In genomic region chr7:43905954-43906326, GRCh38 we compare ENCODE assay signal across 1 cellular context.
A peak's percentile ranks its signal among the peaks of the same experiment; 100 is the strongest.
TF ChIP-seq lines count a peak whose summit lies in the region.

No MANE protein-coding gene starts in this region.

TF ChIP-seq in HepG2, 621 proteins besides CTCF, POLR2A, EP300 and RAD21 (continued from another document):
- TF ChIP-seq RNF219 (CRISPR knock-in tag; IDR thresholded peaks at IDR 0.05), result no peak
- no peak for TF ChIP-seq IRX3 (CRISPR knock-in tag; IDR thresholded peaks at IDR 0.05; ENCODE audit: borderline replicate concordance, low read depth)
- no peak for TF ChIP-seq MZF1 (CRISPR knock-in tag; IDR thresholded peaks at IDR 0.05; ENCODE audit: borderline replicate concordance)
- 0 out of 2 replicates have a peak, but pooled peaks have one; percentile 40 for TF ChIP-seq PBX3 (CRISPR knock-in tag; IDR thresholded peaks at IDR 0.05; ENCODE audit: borderline replicate concordance)
- TF ChIP-seq AHDC1 (CRISPR knock-in tag; IDR thresholded peaks at IDR 0.05; ENCODE audit: borderline replicate concordance), result no peak
- TF ChIP-seq AGO2 (optimal IDR thresholded peaks at IDR 0.05; ENCODE audit: low read depth, low read length), result peak; percentile 70
- TF ChIP-seq ZNF605 (CRISPR knock-in tag; IDR thresholded peaks at IDR 0.05), result no peak
- no peak for TF ChIP-seq KIAA2018 (CRISPR knock-in tag; IDR thresholded peaks at IDR 0.05; ENCODE audit: borderline replicate concordance)
- no peak for TF ChIP-seq MAFF (IDR thresholded peaks at IDR 0.05; ENCODE audit: low read depth, low read length)
- TF ChIP-seq MYNN (CRISPR knock-in tag; IDR thresholded peaks at IDR 0.05; ENCODE audit: low read depth), result no peak
- no peak for TF ChIP-seq NR3C1 (CRISPR knock-in tag; IDR thresholded peaks at IDR 0.05)
- TF ChIP-seq RFXANK (CRISPR knock-in tag; IDR thresholded peaks at IDR 0.05), result 0 out of 2 replicates have a peak, but pooled peaks have one; percentile 1
- TF ChIP-seq SMAD1 (CRISPR knock-in tag; IDR thresholded peaks at IDR 0.05; ENCODE audit: borderline replicate concordance, low read depth), result no peak
- TF ChIP-seq EHMT2 (IDR thresholded peaks at IDR 0.05; ENCODE audit: borderline replicate concordance, low read depth, low read length), result no peak
- TF ChIP-seq KDM1A (CRISPR knock-in tag; IDR thresholded peaks at IDR 0.05), result no peak
- TF ChIP-seq GATA4 (IDR thresholded peaks at IDR 0.05; ENCODE audit: borderline replicate concordance, low read depth), result no peak
- TF ChIP-seq ZNF143 (CRISPR knock-in tag; IDR thresholded peaks at IDR 0.05), result no peak
- TF ChIP-seq ARNT2 (CRISPR knock-in tag; IDR thresholded peaks at IDR 0.05; ENCODE audit: low read depth), result peak; percentile 41
- no peak for TF ChIP-seq TBX3 (IDR thresholded peaks at IDR 0.05; ENCODE audit: borderline replicate concordance)
- TF ChIP-seq RARA (CRISPR knock-in tag; IDR thresholded peaks at IDR 0.05), result no peak
- no peak for TF ChIP-seq SAFB2 (CRISPR knock-in tag; IDR thresholded peaks at IDR 0.05; ENCODE audit: borderline replicate concordance, low read depth)
- TF ChIP-seq EED (CRISPR knock-in tag; IDR thresholded peaks at IDR 0.05), result no peak
- no peak for TF ChIP-seq FOXO1 (CRISPR knock-in tag; IDR thresholded peaks at IDR 0.05)
- TF ChIP-seq FOXC1 (CRISPR knock-in tag; IDR thresholded peaks at IDR 0.05; ENCODE audit: borderline replicate concordance), result no peak
- TF ChIP-seq ZNF75D (CRISPR knock-in tag; IDR thresholded peaks at IDR 0.05; ENCODE audit: borderline replicate concordance), result no peak
- no peak for TF ChIP-seq NCOA5 (CRISPR knock-in tag; IDR thresholded peaks at IDR 0.05)
- TF ChIP-seq ZC3H13 (CRISPR knock-in tag; IDR thresholded peaks at IDR 0.05), result no peak
- no peak for TF ChIP-seq HMGXB4 (CRISPR knock-in tag; IDR thresholded peaks at IDR 0.05; ENCODE audit: borderline replicate concordance in 1 of 2, low read depth in 1 of 2)
- no peak for TF ChIP-seq NFIC (IDR thresholded peaks at IDR 0.05; ENCODE audit: low read length)
- TF ChIP-seq ZNF460 (CRISPR knock-in tag; IDR thresholded peaks at IDR 0.05; ENCODE audit: borderline replicate concordance), result no peak
- TF ChIP-seq ZNF329 (CRISPR knock-in tag; IDR thresholded peaks at IDR 0.05; ENCODE audit: low read depth), result no peak
- no peak for TF ChIP-seq ZNF710 (CRISPR knock-in tag; IDR thresholded peaks at IDR 0.05; ENCODE audit: borderline replicate concordance)
- no peak for TF ChIP-seq ZFYVE20 (CRISPR knock-in tag; IDR thresholded peaks at IDR 0.05; ENCODE audit: borderline replicate concordance, low read depth)
- TF ChIP-seq SNRNP70 (IDR thresholded peaks at IDR 0.05; ENCODE audit: low read depth, low read length), result no peak
- no peak for TF ChIP-seq ISL2 (CRISPR knock-in tag; IDR thresholded peaks at IDR 0.05)
- no peak for TF ChIP-seq ZIK1 (CRISPR knock-in tag; IDR thresholded peaks at IDR 0.05; ENCODE audit: borderline replicate concordance, low read depth)
- TF ChIP-seq ZSCAN29 (CRISPR knock-in tag; conservative IDR thresholded peaks at IDR 0.05), result no peak
- no peak for TF ChIP-seq ZNF850 (CRISPR knock-in tag; conservative IDR thresholded peaks at IDR 0.05)
- TF ChIP-seq ZNF3 (CRISPR knock-in tag; IDR thresholded peaks at IDR 0.05), result no peak
